ENCODE assay signal across 10 cellular contexts in the genomic region with DNA sequence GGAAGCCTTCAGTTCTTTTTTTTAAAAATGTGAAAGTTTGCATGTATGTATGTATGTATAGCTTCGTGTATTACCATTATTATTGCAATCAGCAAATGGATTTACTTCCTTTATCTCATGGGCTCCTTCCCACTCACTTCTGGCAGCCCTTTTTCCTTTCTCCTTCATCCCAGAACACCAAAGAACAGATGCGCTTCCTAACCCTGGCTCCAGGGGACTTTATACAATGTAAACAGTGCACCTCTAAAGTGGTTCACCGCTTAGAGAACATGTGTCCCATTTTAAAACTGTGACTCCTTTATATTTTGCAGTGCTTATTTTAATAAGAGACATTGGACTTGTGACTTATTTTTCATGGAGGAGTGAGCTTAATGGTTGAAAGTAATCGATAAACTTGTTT. TPM values are rescaled to one million over a fixed set of nuclear protein-coding genes. Genes with fewer than 3 reads are reported as not detected.
"Had no signal": no experiment of that assay in that cellular context is flagged by ENCODE, and none has a peak within 500 bp of the region (broad histone marks: within the 10 kb centered on the region; RNA-seq: fewer than 3 reads in every experiment).

No MANE protein-coding gene starts in this region.

RNA-seq across cellular contexts. Expression of a gene that starts 40.6 kb away (rescaled TPM):
- total RNA-seq: stomach, subcutaneous adipose tissue, temporal lobe, testis, tibial nerve, transverse colon, upper lobe of right lung, ureter, urinary bladder, uterus had no signal
- polyA plus RNA-seq: stomach, urinary bladder had no signal
